Comparison of ENCODE assay signal across 16 cellular contexts in the genomic region with DNA sequence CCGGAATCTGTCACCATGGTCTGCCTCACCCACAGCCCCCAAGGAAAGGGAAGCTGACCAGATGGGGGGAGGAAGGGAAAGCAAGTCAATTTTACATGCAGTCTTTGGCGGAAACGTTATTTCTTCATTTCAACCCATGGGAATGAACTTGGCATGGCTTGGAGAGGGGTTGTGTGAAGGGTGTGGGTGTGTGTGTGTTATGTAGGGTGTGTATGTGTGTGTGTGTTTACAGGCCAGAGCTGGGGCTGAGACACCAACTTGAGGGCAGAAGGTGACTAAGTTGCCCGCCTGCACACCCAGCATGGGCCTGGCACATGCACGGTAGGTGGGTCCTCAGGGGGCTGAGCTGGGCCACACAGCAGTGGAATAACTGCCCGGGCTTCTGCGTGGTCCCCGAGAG.
"Had no signal": no experiment of that assay in that cellular context is flagged by ENCODE, and none has a peak within 500 bp of the region (broad histone marks: within the 10 kb centered on the region; RNA-seq: fewer than 3 reads in every experiment).

No MANE protein-coding gene starts in this region.

- H3K27me3 ChIP-seq: sigmoid colon had no signal

- DNase-seq: activated CD4-positive, alpha-beta T cell treated with anti-CD3 and anti-CD28 coated beads for 4 hours; activated T-cell treated with anti-CD3 and anti-CD28 coated beads, Interleukin-2, amount 50 U/mL, for 4 hours; cerebellar nuclear complex; effector memory CD8-positive, alpha-beta T cell; erythroblast; hippocampal formation; lower lobe of right lung; midbrain; naive B cell; psoas muscle; sigmoid colon; stimulated activated naive CD4-positive, alpha-beta T cell treated with Interleukin-2 at 50 U/mL for 16 hours; T1000; trophoblast cell; WERI-Rb-1 had no signal

- H3K4me3 Mint-ChIP-seq: activated T-cell treated with anti-CD3 and anti-CD28 coated beads, Interleukin-2, amount 50 U/mL, for 4 hours; dendritic cell treated with granulocyte-macrophage colony-stimulating factor and Interleukin-4, amounts not matched to agents 40 ng/mL and 50 ng/mL, for 4 days; effector memory CD8-positive, alpha-beta T cell; naive B cell had no signal

- H3K27ac Mint-ChIP-seq: dendritic cell treated with granulocyte-macrophage colony-stimulating factor and Interleukin-4, amounts not matched to agents 40 ng/mL and 50 ng/mL, for 4 days had no signal

- ATAC-seq: activated T-cell treated with anti-CD3 and anti-CD28 coated beads, Interleukin-2, amount 50 U/mL, for 4 hours; effector memory CD8-positive, alpha-beta T cell; lower lobe of right lung had no signal

- H3K4me3 ChIP-seq: lower lobe of right lung, psoas muscle, sigmoid colon had no signal

- H3K36me3 ChIP-seq: lower lobe of right lung, sigmoid colon had no signal

- H3K36me3 Mint-ChIP-seq: naive B cell had no signal

- H3K9me3 Mint-ChIP-seq: activated T-cell treated with anti-CD3 and anti-CD28 coated beads, Interleukin-2, amount 50 U/mL, for 4 hours; dendritic cell treated with granulocyte-macrophage colony-stimulating factor and Interleukin-4, amounts not matched to agents 40 ng/mL and 50 ng/mL, for 4 days; effector memory CD8-positive, alpha-beta T cell; naive B cell had no signal

- H3K27me3 Mint-ChIP-seq: dendritic cell treated with granulocyte-macrophage colony-stimulating factor and Interleukin-4, amounts not matched to agents 40 ng/mL and 50 ng/mL, for 4 days; effector memory CD8-positive, alpha-beta T cell; naive B cell had no signal

- H3K9me3 ChIP-seq: lower lobe of right lung, psoas muscle, sigmoid colon had no signal

- H3K27ac ChIP-seq: lower lobe of right lung, psoas muscle, sigmoid colon, WERI-Rb-1 had no signal
